8 cellular contexts compared by ENCODE assay signal in genomic region chr12:51972849-51973273, GRCh38. TPM values are rescaled to one million over a fixed set of nuclear protein-coding genes. Genes with fewer than 3 reads are reported as not detected.
DNase-seq lines count a peak whose midpoint lies in the region; ATAC-seq and TF ChIP-seq lines count a peak whose summit lies in the region.

No MANE protein-coding gene starts in this region.

- H3K9ac ChIP-seq in mesendoderm (ENCODE audit: low read length) = no peak overlapping the region

- no CpG with 5 or more reads among the region's 9 CpGs for WGBS in mesendoderm (ENCODE audit: extremely low coverage, insufficient coverage, low lambda C conversion rate)

- ATAC-seq in T-helper 17 cell (peak; percentile 81), HG03432 (IDR thresholded peaks at IDR 0.05; ENCODE audit: unreplicated experiment) (no peak), HG03159 (IDR thresholded peaks at IDR 0.05; ENCODE audit: unreplicated experiment) (no peak)

- peak; percentile 96 for DNase-seq in CD1c-positive myeloid dendritic cell (ENCODE audit: extremely low spot score)
- peak in 2 of 3 donors; percentile 16 to 32 for DNase-seq in T-helper 17 cell
- DNase-seq in cardiac fibroblast (ENCODE audit: low read depth in 2 of 2) = peak; percentile 86 to 93
- peak; percentile 81 for DNase-seq in mesendoderm
- DNase-seq in stimulated activated naive CD4-positive, alpha-beta T cell treated with Interleukin-2 at 50 U/mL for 16 hours (lab: John Stamatoyannopoulos, UW) = peak; percentile 58
- DNase-seq in NCI-H187 (lab: John Stamatoyannopoulos, UW) = no peak

- no peaks in the 10 kb centered on the region for H3K9me3 ChIP-seq in T-helper 17 cell (ENCODE audit: control insufficient read depth, low read length, poor library complexity, severe bottlenecking)

- peak overlapping the region; percentile 69 for H3K4me3 Mint-ChIP-seq in T-helper 17 cell

- H3K27me3 ChIP-seq in mesendoderm (ENCODE audit: insufficient read depth, low read length, poor library complexity) = no peaks in the 10 kb centered on the region

- H2BK15ac ChIP-seq in mesendoderm (replicated peaks; ENCODE audit: low read depth) = no peak overlapping the region

- H3K4me2 ChIP-seq in mesendoderm (ENCODE audit: low read length) = no peak overlapping the region

- peaks cover 15% of the 10 kb centered on the region for H3K79me1 ChIP-seq in mesendoderm (ENCODE audit: low read length)

- peaks cover 53% of the 10 kb centered on the region for H3K4me1 Mint-ChIP-seq in T-helper 17 cell

- H3K4me3 ChIP-seq in cardiac fibroblast (replicated peaks in 1 of 2; ENCODE audit: low read depth in 2 of 2, low read length in 2 of 2) (peak overlapping the region in 1 of 2 donors; percentile 5), mesendoderm (ENCODE audit: low read length) (no peak overlapping the region)

- no peak overlapping the region for H2BK120ac ChIP-seq in mesendoderm (ENCODE audit: low read depth, low read length)

- peak overlapping the region; percentile 57 for H3K56ac ChIP-seq in mesendoderm (ENCODE audit: low read length)

- peak overlapping the region; percentile 83 for H3K27ac Mint-ChIP-seq in T-helper 17 cell

- H3K27me3 Mint-ChIP-seq in T-helper 17 cell = no peaks in the 10 kb centered on the region

- H3K36me3 ChIP-seq in mesendoderm (ENCODE audit: control insufficient read depth, insufficient read depth, low read length) = peaks cover 1% of the 10 kb centered on the region

- peaks cover 1% of the 10 kb centered on the region for H3K79me2 ChIP-seq in mesendoderm (ENCODE audit: control insufficient read depth, insufficient read depth, low read length)

- no peak overlapping the region for H2AK5ac ChIP-seq in mesendoderm (ENCODE audit: low read length)

- no peak for TF ChIP-seq CTCF in cardiac fibroblast (IDR thresholded peaks at IDR 0.05; ENCODE audit: low read depth, low read length)

- no peak overlapping the region for H3K23ac ChIP-seq in mesendoderm (ENCODE audit: low read length)

- H4K8ac ChIP-seq in mesendoderm (ENCODE audit: low read depth, low read length) = no peak overlapping the region

- no peak overlapping the region for H3K18ac ChIP-seq in mesendoderm (ENCODE audit: low read length)

- H3K4ac ChIP-seq in mesendoderm (ENCODE audit: low read depth, low read length) = no peak overlapping the region

- H3K4me1 ChIP-seq in mesendoderm (ENCODE audit: control insufficient read depth, low read depth, low read length) = peaks cover 34% of the 10 kb centered on the region

- no peak overlapping the region for H2BK5ac ChIP-seq in mesendoderm (ENCODE audit: low read length)

- H4K5ac ChIP-seq in mesendoderm (ENCODE audit: low read length) = no peak overlapping the region

- H3K36me3 Mint-ChIP-seq in T-helper 17 cell (ENCODE audit: low read depth) = peaks cover 6% of the 10 kb centered on the region

- H3K27ac ChIP-seq in mesendoderm (ENCODE audit: low read depth, low read length) = peak overlapping the region; percentile 78

RNA-seq across cellular contexts. Expression of gene ACVR1B, which starts 21.4 kb away (rescaled TPM):
- 1 to 10 TPM; 6.5 to 8.7 TPM for total RNA-seq in T-helper 17 cell
- polyA plus RNA-seq in mesendoderm (2013, experiment 1 of 2) = 9.9 TPM
- 9.5 TPM for polyA plus RNA-seq in mesendoderm (2013, experiment 2 of 2)

RNA-seq across cellular contexts. Expression of gene TAMALIN, which starts 33.9 kb away (rescaled TPM):
- 100 to 1,000 TPM; 491 to 562 TPM for total RNA-seq in T-helper 17 cell
- polyA plus RNA-seq in mesendoderm (2013, experiment 1 of 2) = 0.95 TPM
- 0.91 TPM for polyA plus RNA-seq in mesendoderm (2013, experiment 2 of 2)

Comparison
In these comparisons a context has a peak if more than half of its experiments do, and no peak if none do; other contexts are left out.
1. DNase-seq: peak in CD1c-positive myeloid dendritic cell (single experiment), T-helper 17 cell (2 of 3), cardiac fibroblast (2 of 2), mesendoderm (single experiment) and stimulated activated naive CD4-positive, alpha-beta T cell treated with Interleukin-2 at 50 U/mL for 16 hours (single experiment); none in NCI-H187 (0 of 2).